Comparison of ENCODE assay signal across 18 cellular contexts in the genomic region with DNA sequence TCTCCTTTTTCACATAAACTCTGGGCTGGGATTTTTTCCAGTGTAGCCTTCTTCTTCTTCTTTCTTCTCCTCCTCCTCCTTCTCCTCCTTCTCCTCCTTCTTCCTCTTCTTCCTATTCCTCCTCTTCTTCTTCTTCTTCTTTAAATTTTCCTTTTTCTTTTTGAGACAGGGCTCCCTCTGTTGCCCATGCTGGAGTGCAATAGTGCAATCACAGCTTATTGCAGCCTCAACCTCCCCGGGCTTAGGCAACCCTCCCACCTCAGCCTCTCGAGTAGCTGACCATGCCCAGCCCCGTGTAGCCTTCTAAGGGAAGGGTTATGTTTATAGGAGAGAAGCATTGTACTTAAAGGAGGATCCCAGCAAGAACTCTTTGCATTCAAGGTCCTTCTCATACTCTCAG.
"Had no signal": no experiment of that assay in that cellular context is flagged by ENCODE, and none has a peak within 500 bp of the region (broad histone marks: within the 10 kb centered on the region; RNA-seq: fewer than 3 reads in every experiment).

No MANE protein-coding gene starts in this region.

- ATAC-seq: activated CD4-positive, CD25-positive, alpha-beta regulatory T cell treated with anti-CD3 and anti-CD28 coated beads, Interleukin-2, amount 50 U/mL, for 24 hours; gastrocnemius medialis; heart right ventricle; left lung had no signal

- H3K27me3 ChIP-seq: breast epithelium, dorsolateral prefrontal cortex, gastrocnemius medialis, heart right ventricle, left lung, neural progenitor cell, ovary, sigmoid colon, thyroid gland had no signal

- H3K27ac ChIP-seq: breast epithelium, dorsolateral prefrontal cortex, gastrocnemius medialis, heart right ventricle, left lung, neural progenitor cell, ovary, sigmoid colon, thyroid gland had no signal

- H3K4me3 ChIP-seq: breast epithelium, dorsolateral prefrontal cortex, gastrocnemius medialis, heart right ventricle, left lung, neural progenitor cell, ovary, sigmoid colon, thyroid gland had no signal

- H3K9ac ChIP-seq: neural progenitor cell had no signal

- H3K4me1 ChIP-seq: breast epithelium, gastrocnemius medialis, sigmoid colon had no signal

- DNase-seq: activated CD4-positive, alpha-beta T cell treated with anti-CD3 and anti-CD28 coated beads, Interleukin-2, amount 50 U/mL, for 1 hour; activated CD8-positive, alpha-beta memory T cell treated with anti-CD3 and anti-CD28 coated beads for 24 hours; anterior cingulate cortex; dorsolateral prefrontal cortex; endodermal cell; gastrocnemius medialis; heart right ventricle; left lung; mammary epithelial cell; ovary; sigmoid colon; stimulated activated CD4-positive, alpha-beta T cell treated with anti-CD3 and anti-CD28 coated beads, Interleukin-1b, Interleukin-23, amount 100 ng/mL, for 48 hours; thyroid gland had no signal

- H3K36me3 Mint-ChIP-seq: neural progenitor cell had no signal

- H3K36me3 ChIP-seq: breast epithelium, gastrocnemius medialis, heart right ventricle, left lung, neural progenitor cell, ovary, sigmoid colon, thyroid gland had no signal

- H2AFZ ChIP-seq: neural progenitor cell had no signal

- H3K4me3 Mint-ChIP-seq: endodermal cell, neural progenitor cell had no signal

- FAIRE-seq: islet of Langerhans, urothelium cell line had no signal

- H3K9me3 ChIP-seq: breast epithelium, gastrocnemius medialis, heart right ventricle, left lung, ovary, sigmoid colon, thyroid gland had no signal

- H3K4me2 ChIP-seq: neural progenitor cell had no signal

- H3K9me3 Mint-ChIP-seq: endodermal cell, neural progenitor cell had no signal

- H3K27ac Mint-ChIP-seq: endodermal cell, neural progenitor cell had no signal
